Comparison of ENCODE assay signal across 8 cellular contexts in genomic region chrX:101485212-101486064, GRCh38. TPM values are rescaled to one million over a fixed set of nuclear protein-coding genes. Genes with fewer than 3 reads are reported as not detected.
DNase-seq lines count a peak whose midpoint lies in the region; ATAC-seq and TF ChIP-seq lines count a peak whose summit lies in the region.

TSS of gene ARMCX4 (plus strand) at chrX:101485456. CDS start at chrX:101488590, 3,134 bp downstream.

- CTCF ChIA-PET in CD8-positive, alpha-beta T cell (lab: Charles Lee): no interaction called here
- CTCF ChIA-PET in WTC11 (lab: Charles Lee): interaction anchor here (1.0 kb wide), 1 partner anchor 23 kb away, joined by 3 read pairs; no protein-coding TSS in a partner anchor

- H3K9me3 Mint-ChIP-seq in CD8-positive, alpha-beta T cell: no peaks in the 10 kb centered on the region
- H3K9me3 Mint-ChIP-seq in WTC11 (no peaks in the 10 kb centered on the region), chondrocyte (ENCODE audit: low read depth) (peaks cover 17% of the 10 kb centered on the region)

- peaks cover 10% of the 10 kb centered on the region for H3K36me3 Mint-ChIP-seq in CD8-positive, alpha-beta T cell
- H3K36me3 Mint-ChIP-seq in WTC11 (peaks cover 12% of the 10 kb centered on the region; the same call in 1 of the 2 replicates), chondrocyte (ENCODE audit: low read depth) (peaks cover 10% of the 10 kb centered on the region)

- peak within 1 kb of the TSS; percentile 89 for H3K4me3 Mint-ChIP-seq in CD8-positive, alpha-beta T cell
- H3K4me3 Mint-ChIP-seq in WTC11: peak within 1 kb of the TSS; percentile 81
- H3K4me3 Mint-ChIP-seq in chondrocyte (ENCODE audit: unreplicated experiment): peak within 1 kb of the TSS; percentile 85

- DNase-seq in CD8-positive, alpha-beta T cell: peak in 5 of 7 experiments; percentile 2 to 55 (median 16)
- DNase-seq in LNCaP clone FGC (ENCODE audit: low read depth) (no peak), WTC11 (ENCODE audit: low spot score) (peak; percentile 70), chondrocyte (ENCODE audit: low spot score) (no peak), kidney tubule cell (ENCODE audit: low spot score) (peak; percentile 29), NAMALWA (ENCODE audit: low spot score) (no peak), SKM-1 (lab: John Stamatoyannopoulos, UW; ENCODE audit: unreplicated experiment) (no peak)
- DNase-seq in stimulated activated CD4-positive, alpha-beta T cell treated with anti-CD3 and anti-CD28 coated beads, Interleukin-15, amount 100 ng/mL, for 24 hours: peak; percentile 51

- peak within 1 kb of the TSS; percentile 63 for H3K27ac ChIP-seq in CD8-positive, alpha-beta T cell (ENCODE audit: low read depth, low read length)

- no peaks in the 10 kb centered on the region for H3K9me3 ChIP-seq in CD8-positive, alpha-beta T cell (ENCODE audit: low read length)

- no peaks in the 10 kb centered on the region for H3K36me3 ChIP-seq in CD8-positive, alpha-beta T cell (ENCODE audit: insufficient read depth, low read length)

- H3K4me1 Mint-ChIP-seq in CD8-positive, alpha-beta T cell (ENCODE audit: low read depth): peaks cover 13% of the 10 kb centered on the region
- H3K4me1 Mint-ChIP-seq in WTC11: peaks cover 20% of the 10 kb centered on the region
- H3K4me1 Mint-ChIP-seq in chondrocyte (ENCODE audit: low read depth): peaks cover 14% of the 10 kb centered on the region

- H3K27me3 Mint-ChIP-seq in CD8-positive, alpha-beta T cell (ENCODE audit: low read depth): no peaks in the 10 kb centered on the region
- H3K27me3 Mint-ChIP-seq in WTC11 (ENCODE audit: low read depth) (no peaks in the 10 kb centered on the region; the same call in 1 of the 2 replicates), chondrocyte (ENCODE audit: low read depth) (no peaks in the 10 kb centered on the region)

- ATAC-seq in CD8-positive, alpha-beta T cell: peak; percentile 84
- ATAC-seq in WTC11: peak; percentile 91

- H3K27ac Mint-ChIP-seq in CD8-positive, alpha-beta T cell: peak within 1 kb of the TSS; percentile 93
- H3K27ac Mint-ChIP-seq in WTC11: peak within 1 kb of the TSS; percentile 68
- H3K27ac Mint-ChIP-seq in chondrocyte (ENCODE audit: unreplicated experiment): peak within 1 kb of the TSS; percentile 93

- POLR2A ChIA-PET in CD8-positive, alpha-beta T cell (lab: Charles Lee): interaction anchor here (0.8 kb wide), 1 partner anchor 447 kb away, joined by 4 read pairs; the partner anchor contains the start of gene ZMAT1
- POLR2A ChIA-PET in WTC11 (lab: Charles Lee): interaction anchor here (0.6 to 0.7 kb wide), 2 partner anchors 66 to 80 kb away, joined by 3 to 6 read pairs; no protein-coding TSS in a partner anchor

- H3K27me3 ChIP-seq in CD8-positive, alpha-beta T cell (ENCODE audit: insufficient read depth, low read length): no peaks in the 10 kb centered on the region

- H3K4me1 ChIP-seq in CD8-positive, alpha-beta T cell (ENCODE audit: insufficient read depth, low read length): peaks cover 3% of the 10 kb centered on the region

- H3K4me3 ChIP-seq in CD8-positive, alpha-beta T cell (ENCODE audit: low read depth, low read length): peak within 1 kb of the TSS; percentile 72
- peak within 1 kb of the TSS; percentile 28; the same call in 1 of the 2 replicates for H3K4me3 ChIP-seq in LNCaP clone FGC (ENCODE audit: low read depth, low read length)

- no peak for TF ChIP-seq CTCF in CD8-positive, alpha-beta T cell (IDR thresholded peaks at IDR 0.05)
- TF ChIP-seq CTCF in LNCaP clone FGC (IDR thresholded peaks at IDR 0.05; ENCODE audit: control insufficient read depth, extremely low read depth, insufficient read depth): no peak
- TF ChIP-seq CTCF in WTC11 (IDR thresholded peaks at IDR 0.05): no peak
- TF ChIP-seq CTCF in chondrocyte (IDR thresholded peaks at IDR 0.05): no peak

- intact Hi-C loops in CD8-positive, alpha-beta T cell (cut with DNase I, micrococcal nuclease): no loop called here

TF ChIP-seq in WTC11, 78 proteins besides CTCF, POLR2A, EP300 and RAD21:
- TF ChIP-seq, protein P1, sequence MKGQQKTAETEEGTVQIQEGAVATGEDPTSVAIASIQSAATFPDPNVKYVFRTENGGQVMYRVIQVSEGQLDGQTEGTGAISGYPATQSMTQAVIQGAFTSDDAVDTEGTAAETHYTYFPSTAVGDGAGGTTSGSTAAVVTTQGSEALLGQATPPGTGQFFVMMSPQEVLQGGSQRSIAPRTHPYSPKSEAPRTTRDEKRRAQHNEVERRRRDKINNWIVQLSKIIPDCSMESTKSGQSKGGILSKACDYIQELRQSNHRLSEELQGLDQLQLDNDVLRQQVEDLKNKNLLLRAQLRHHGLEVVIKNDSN (CRISPR knock-in tag; IDR thresholded peaks at IDR 0.05): peak; percentile 90
- TF ChIP-seq ZNF263 (CRISPR knock-in tag; IDR thresholded peaks at IDR 0.05; ENCODE audit: low read depth) (peak; percentile 32; the same call in 1 of the 2 replicates), ZNF423 (CRISPR knock-in tag; IDR thresholded peaks at IDR 0.05) (no peak), USF2 (CRISPR knock-in tag; IDR thresholded peaks at IDR 0.05) (peak; percentile 93)

RNA-seq across cellular contexts. Expression of gene ARMCX4, which starts in this region (rescaled TPM):
- total RNA-seq in CD8-positive, alpha-beta T cell: 10 to 100 TPM; 13.3 to 13.4 TPM
- total RNA-seq in WTC11 (2021): 13.9 to 15.2 TPM (median 14.5 TPM) in 3 replicates
- total RNA-seq in chondrocyte: 13.3 to 15.4 TPM (median 15.2 TPM) in 3 replicates

Comparison
In these comparisons a context has a peak if more than half of its experiments do, and no peak if none do; other contexts are left out.
1. DNase-seq: peak in CD8-positive, alpha-beta T cell (5 of 7), WTC11 (single experiment), kidney tubule cell (single experiment) and stimulated activated CD4-positive, alpha-beta T cell treated with anti-CD3 and anti-CD28 coated beads, Interleukin-15, amount 100 ng/mL, for 24 hours (single experiment); none in LNCaP clone FGC (single experiment), chondrocyte (single experiment), NAMALWA (single experiment) and SKM-1 (single experiment).
2. Peak in every context shown above with its lines, with median percentiles within 50 percentile points of each other: H3K27ac Mint-ChIP-seq and H3K4me3 Mint-ChIP-seq.